Comparison of ENCODE assay signal across 8 cellular contexts in the genomic region with DNA sequence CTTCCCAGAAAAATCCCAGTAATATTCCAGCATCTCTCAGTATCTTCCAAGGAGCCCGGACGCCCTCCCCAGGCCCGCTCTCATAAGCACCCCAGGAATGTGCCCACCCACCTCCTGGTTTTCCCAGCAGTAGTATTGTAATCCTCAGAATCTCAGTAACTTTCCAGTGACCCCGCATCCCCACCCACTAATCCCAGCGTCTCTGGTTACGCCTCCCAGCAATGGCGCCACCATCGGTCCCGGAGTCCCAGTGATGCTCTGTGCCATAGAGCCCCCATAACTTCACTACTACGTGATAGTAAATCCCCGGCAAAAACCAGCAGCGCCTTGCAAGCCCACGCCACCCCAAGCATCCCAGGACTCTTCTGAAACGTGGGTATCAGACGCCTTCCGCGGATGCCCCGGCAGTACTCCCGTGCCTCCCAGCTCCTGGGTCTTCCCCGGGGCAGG. TPM values are rescaled to one million over a fixed set of nuclear protein-coding genes. Genes with fewer than 3 reads are reported as not detected.
DNase-seq lines count a peak whose midpoint lies in the region; ATAC-seq and TF ChIP-seq lines count a peak whose summit lies in the region.

No MANE protein-coding gene starts in this region.

- peaks cover 0 to 19% (median 0%) of the 10 kb centered on the region in 3 experiments for H3K36me3 ChIP-seq in naive thymus-derived CD4-positive, alpha-beta T cell (ENCODE audit: control insufficient read depth in 2 of 3, insufficient read depth in 3 of 3, low read length in 3 of 3)
- H3K36me3 ChIP-seq in thyroid gland, result peaks cover 12% of the 10 kb centered on the region in 2 donors

- 0% methylated on average over 9 to 15 of the region's 20 CpGs for WGBS in thyroid gland, 2 donors

- peak overlapping the region; percentile 95 for H3K4me3 Mint-ChIP-seq in activated T-helper 1 cell treated with anti-CD3 and anti-CD28 coated beads, Interleukin-12 subunit alpha, Interleukin-12 subunit beta, Interleukin-2, Interleukin-4 antibody, amounts not matched to agents 30 ng/mL and 10 ng/mL and 1 ng/mL, durations not matched to agents 14 hours and 24 hours and 36 hours
- peak overlapping the region; percentile 93 to 97 (median 94) for H3K4me3 Mint-ChIP-seq in naive thymus-derived CD4-positive, alpha-beta T cell

- H3K4me3 ChIP-seq in AG10803 (ENCODE audit: low read length) (peak overlapping the region; percentile 99), fibroblast of the aortic adventitia (ENCODE audit: low read depth, low read length) (peak overlapping the region; percentile 99), thyroid gland (replicated peaks in 1 of 3) (peak overlapping the region; percentile 34 to 71 (median 42))
- peak overlapping the region; percentile 99 for H3K4me3 ChIP-seq in naive thymus-derived CD4-positive, alpha-beta T cell (ENCODE audit: low read length)

- H3K36me3 Mint-ChIP-seq in activated T-helper 1 cell treated with anti-CD3 and anti-CD28 coated beads, Interleukin-12 subunit alpha, Interleukin-12 subunit beta, Interleukin-2, Interleukin-4 antibody, amounts not matched to agents 30 ng/mL and 10 ng/mL and 1 ng/mL, durations not matched to agents 14 hours and 24 hours and 36 hours (ENCODE audit: low read depth), result peaks cover 14% of the 10 kb centered on the region
- H3K36me3 Mint-ChIP-seq in naive thymus-derived CD4-positive, alpha-beta T cell, result peaks cover 0 to 11% (median 0%) of the 10 kb centered on the region in 5 donors

- no peaks in the 10 kb centered on the region for H3K27me3 Mint-ChIP-seq in activated T-helper 1 cell treated with anti-CD3 and anti-CD28 coated beads, Interleukin-12 subunit alpha, Interleukin-12 subunit beta, Interleukin-2, Interleukin-4 antibody, amounts not matched to agents 30 ng/mL and 10 ng/mL and 1 ng/mL, durations not matched to agents 14 hours and 24 hours and 36 hours (ENCODE audit: insufficient read depth)
- H3K27me3 Mint-ChIP-seq in naive thymus-derived CD4-positive, alpha-beta T cell, result no peaks in the 10 kb centered on the region

- POLR2A ChIA-PET in naive thymus-derived CD4-positive, alpha-beta T cell (lab: Charles Lee), result interaction anchor here (0.8 to 6.9 kb wide), 4 partner anchors 8 to 95 kb away, joined by 3 to 78 read pairs (median 7); partner anchors contain the start of genes MCOLN1 and PET100

- TF ChIP-seq CTCF in AG10803 (conservative IDR thresholded peaks at IDR 0.05; ENCODE audit: low read length), result peak; percentile 33
- TF ChIP-seq CTCF in fibroblast of the aortic adventitia (IDR thresholded peaks at IDR 0.05; ENCODE audit: insufficient read depth, low read length), result no peak
- no peak for TF ChIP-seq CTCF in thyroid gland (IDR thresholded peaks at IDR 0.05)

- H3K27ac Mint-ChIP-seq in activated T-helper 1 cell treated with anti-CD3 and anti-CD28 coated beads, Interleukin-12 subunit alpha, Interleukin-12 subunit beta, Interleukin-2, Interleukin-4 antibody, amounts not matched to agents 30 ng/mL and 10 ng/mL and 1 ng/mL, durations not matched to agents 14 hours and 24 hours and 36 hours, result peak overlapping the region; percentile 86
- peak overlapping the region; percentile 76 to 93 (median 88) for H3K27ac Mint-ChIP-seq in naive thymus-derived CD4-positive, alpha-beta T cell

- peak overlapping the region; percentile 81 for H3K27ac ChIP-seq in naive thymus-derived CD4-positive, alpha-beta T cell (ENCODE audit: low read depth, low read length)
- peak overlapping the region; percentile 52 to 92 (median 91) for H3K27ac ChIP-seq in thyroid gland

- DNase-seq in AG10803 (ENCODE audit: low read depth), result peak; percentile 81
- DNase-seq in GM19238 (ENCODE audit: insufficient read length, low spot score), result peak; percentile 47
- peak; percentile 31 for DNase-seq in NCI-H2171 treated with DMSO at 0.1 percent for 48 hours (lab: John Stamatoyannopoulos, UW)
- DNase-seq in activated T-helper 1 cell treated with anti-CD3 and anti-CD28 coated beads, Interleukin-12 subunit alpha, Interleukin-12 subunit beta, Interleukin-2, Interleukin-4 antibody, amounts not matched to agents 30 ng/mL and 10 ng/mL and 1 ng/mL, durations not matched to agents 14 hours and 24 hours and 36 hours (ENCODE audit: low spot score), result no peak
- DNase-seq in fibroblast of the aortic adventitia (ENCODE audit: low read depth), result peak; percentile 82
- DNase-seq in naive thymus-derived CD4-positive, alpha-beta T cell, result peak in 4 of 9 donors; percentile 23 to 47 (median 38)
- peak; percentile 49 to 57 for DNase-seq in thyroid gland
- DNase-seq in SIG-M5 (lab: John Stamatoyannopoulos, UW), result no peak

- H3K4me1 Mint-ChIP-seq in activated T-helper 1 cell treated with anti-CD3 and anti-CD28 coated beads, Interleukin-12 subunit alpha, Interleukin-12 subunit beta, Interleukin-2, Interleukin-4 antibody, amounts not matched to agents 30 ng/mL and 10 ng/mL and 1 ng/mL, durations not matched to agents 14 hours and 24 hours and 36 hours (ENCODE audit: low read depth), result peaks cover 14% of the 10 kb centered on the region
- H3K4me1 Mint-ChIP-seq in naive thymus-derived CD4-positive, alpha-beta T cell, result peaks cover 6 to 24% (median 22%) of the 10 kb centered on the region in 7 donors

- peaks cover 10 to 17% of the 10 kb centered on the region in 2 donors for H3K4me1 ChIP-seq in naive thymus-derived CD4-positive, alpha-beta T cell (ENCODE audit: control insufficient read depth in 2 of 2, insufficient read depth in 2 of 2, low read length in 2 of 2)
- H3K4me1 ChIP-seq in thyroid gland, result peaks cover 13 to 17% of the 10 kb centered on the region in 2 donors

- no peak for TF ChIP-seq POLR2A in thyroid gland (IDR thresholded peaks at IDR 0.05)

- CTCF ChIA-PET in naive thymus-derived CD4-positive, alpha-beta T cell (lab: Charles Lee), result interaction anchor here (1.4 kb wide), 1 partner anchor 13 kb away, joined by 6 read pairs; no protein-coding TSS in a partner anchor

- H3K9me3 Mint-ChIP-seq in activated T-helper 1 cell treated with anti-CD3 and anti-CD28 coated beads, Interleukin-12 subunit alpha, Interleukin-12 subunit beta, Interleukin-2, Interleukin-4 antibody, amounts not matched to agents 30 ng/mL and 10 ng/mL and 1 ng/mL, durations not matched to agents 14 hours and 24 hours and 36 hours, result no peaks in the 10 kb centered on the region
- H3K9me3 Mint-ChIP-seq in naive thymus-derived CD4-positive, alpha-beta T cell, result no peaks in the 10 kb centered on the region

- no peaks in the 10 kb centered on the region for H3K27me3 ChIP-seq in naive thymus-derived CD4-positive, alpha-beta T cell (ENCODE audit: control insufficient read depth in 2 of 2, insufficient read depth in 2 of 2, low read length in 2 of 2)
- no peaks in the 10 kb centered on the region for H3K27me3 ChIP-seq in thyroid gland

- intact Hi-C loops in activated T-helper 1 cell treated with anti-CD3 and anti-CD28 coated beads, Interleukin-12 subunit alpha, Interleukin-12 subunit beta, Interleukin-2, Interleukin-4 antibody, amounts not matched to agents 30 ng/mL and 10 ng/mL and 1 ng/mL, durations not matched to agents 14 hours and 24 hours and 36 hours (cut with micrococcal nuclease), result loop anchor here (1.0 kb wide), 2 partner anchors 12 to 42 kb away; partner anchors contain the start of gene MCOLN1
- intact Hi-C loops in naive thymus-derived CD4-positive, alpha-beta T cell (cut with micrococcal nuclease), result loop anchor here (1.0 to 10.0 kb wide), 13 partner anchors 12 to 1850 kb away; partner anchors contain the start of genes MCOLN1 (in 2 of the 2), ARHGEF18 (in 1 of the 2), CD320 (in 1 of the 2) and HSD11B1L (in 1 of the 2)
- intact Hi-C loops in thyroid gland (cut with DNase I), result loop anchor here (10.0 kb wide), 1 partner anchor 140 kb away; no protein-coding TSS in a partner anchor

- no peaks in the 10 kb centered on the region for H3K9me3 ChIP-seq in naive thymus-derived CD4-positive, alpha-beta T cell (ENCODE audit: control insufficient read depth in 2 of 3, low read length in 3 of 3)
- H3K9me3 ChIP-seq in thyroid gland, result no peaks in the 10 kb centered on the region

- ATAC-seq in naive thymus-derived CD4-positive, alpha-beta T cell, result peak; percentile 4

RNA-seq across cellular contexts. Expression of gene PNPLA6, which starts 1.0 kb away (rescaled TPM):
- total RNA-seq in activated T-helper 1 cell treated with anti-CD3 and anti-CD28 coated beads, Interleukin-12 subunit alpha, Interleukin-12 subunit beta, Interleukin-2, Interleukin-4 antibody, amounts not matched to agents 30 ng/mL and 10 ng/mL and 1 ng/mL, durations not matched to agents 14 hours and 24 hours and 36 hours, result 131 and 136 TPM in 2 replicates
- total RNA-seq in fibroblast of the aortic adventitia (ENCODE audit: low replicate concordance) (67.8 and 123 TPM in 2 replicates), thyroid gland (10 to 100 TPM; 53.2 to 93.9 (median 84.1) TPM)
- 100 to 1,000 TPM in 4 of 5 experiments, 10 to 100 TPM in 1; 82.0 to 157 (median 133) TPM for total RNA-seq in naive thymus-derived CD4-positive, alpha-beta T cell
- 10 to 100 TPM in 1 of 2 donors, 1 to 10 TPM in 1; 5.3 to 12.7 TPM for polyA plus RNA-seq in naive thymus-derived CD4-positive, alpha-beta T cell

RNA-seq across cellular contexts. Expression of gene MCOLN1, which starts 12.1 kb away (rescaled TPM):
- total RNA-seq in activated T-helper 1 cell treated with anti-CD3 and anti-CD28 coated beads, Interleukin-12 subunit alpha, Interleukin-12 subunit beta, Interleukin-2, Interleukin-4 antibody, amounts not matched to agents 30 ng/mL and 10 ng/mL and 1 ng/mL, durations not matched to agents 14 hours and 24 hours and 36 hours, result 14.0 and 14.4 TPM in 2 replicates
- total RNA-seq in fibroblast of the aortic adventitia (ENCODE audit: low replicate concordance), result 12.0 and 17.3 TPM in 2 replicates
- 10 to 100 TPM; 13.8 to 49.2 (median 18.1) TPM for total RNA-seq in naive thymus-derived CD4-positive, alpha-beta T cell
- polyA plus RNA-seq in naive thymus-derived CD4-positive, alpha-beta T cell, result 10 to 100 TPM in 1 of 2 donors, 1 to 10 TPM in 1; 8.8 to 11.7 TPM
- total RNA-seq in thyroid gland, result 10 to 100 TPM in 3 of 4 donors, 1 to 10 TPM in 1; 9.1 to 25.0 (median 14.5) TPM

RNA-seq across cellular contexts. Expression of gene ZNF358, which starts 18.7 kb away (rescaled TPM):
- total RNA-seq in activated T-helper 1 cell treated with anti-CD3 and anti-CD28 coated beads, Interleukin-12 subunit alpha, Interleukin-12 subunit beta, Interleukin-2, Interleukin-4 antibody, amounts not matched to agents 30 ng/mL and 10 ng/mL and 1 ng/mL, durations not matched to agents 14 hours and 24 hours and 36 hours, result 4.8 and 5.2 TPM in 2 replicates
- total RNA-seq in fibroblast of the aortic adventitia (ENCODE audit: low replicate concordance) (33.9 and 113 TPM in 2 replicates), thyroid gland (100 to 1,000 TPM in 1 of 4 donors, 10 to 100 TPM in 3; 57.6 to 102 (median 69.5) TPM)
- 10 to 100 TPM in 1 of 5 experiments, 1 to 10 TPM in 4; 5.7 to 10.1 (median 7.2) TPM for total RNA-seq in naive thymus-derived CD4-positive, alpha-beta T cell
- 1 to 10 TPM; 1.4 to 2.6 TPM for polyA plus RNA-seq in naive thymus-derived CD4-positive, alpha-beta T cell

RNA-seq across cellular contexts. Expression of gene PEX11G, which starts 45.7 kb away (rescaled TPM):
- 1.4 and 1.5 TPM in 2 replicates for total RNA-seq in activated T-helper 1 cell treated with anti-CD3 and anti-CD28 coated beads, Interleukin-12 subunit alpha, Interleukin-12 subunit beta, Interleukin-2, Interleukin-4 antibody, amounts not matched to agents 30 ng/mL and 10 ng/mL and 1 ng/mL, durations not matched to agents 14 hours and 24 hours and 36 hours
- total RNA-seq in fibroblast of the aortic adventitia (ENCODE audit: low replicate concordance), result 1.6 and 5.4 TPM in 2 replicates
- total RNA-seq in naive thymus-derived CD4-positive, alpha-beta T cell, result 1 to 10 TPM in 1 of 5 experiments, under 1 TPM in 4; 0.59 to 1.2 (median 0.76) TPM
- 1 to 10 TPM in 1 of 2 donors, under 1 TPM in 1; 0.89 to 1.6 TPM for polyA plus RNA-seq in naive thymus-derived CD4-positive, alpha-beta T cell
- total RNA-seq in thyroid gland, result 10 to 100 TPM in 1 of 4 donors, 1 to 10 TPM in 3; 2.3 to 11.5 (median 5.5) TPM

Comparison
In these comparisons a context has a peak if more than half of its experiments do, and no peak if none do; other contexts are left out.
1. DNase-seq: peak in AG10803 (single experiment), GM19238 (single experiment), NCI-H2171 treated with DMSO at 0.1 percent for 48 hours (single experiment), fibroblast of the aortic adventitia (single experiment) and thyroid gland (2 of 2); none in activated T-helper 1 cell treated with anti-CD3 and anti-CD28 coated beads, Interleukin-12 subunit alpha, Interleukin-12 subunit beta, Interleukin-2, Interleukin-4 antibody, amounts not matched to agents 30 ng/mL and 10 ng/mL and 1 ng/mL, durations not matched to agents 14 hours and 24 hours and 36 hours (single experiment) and SIG-M5 (single experiment).
2. H3K4me3 ChIP-seq: peak in every context shown above with its lines; median percentile 99 in AG10803; 99 in fibroblast of the aortic adventitia; 99 in naive thymus-derived CD4-positive, alpha-beta T cell; 42 in thyroid gland.